ENCODE assay signal across 8 cellular contexts in genomic region chr2:74421248-74421870, GRCh38. TPM values are rescaled to one million over a fixed set of nuclear protein-coding genes. Genes with fewer than 3 reads are reported as not detected.
DNase-seq lines count a peak whose midpoint lies in the region; ATAC-seq and TF ChIP-seq lines count a peak whose summit lies in the region.

Gene C2orf81 (minus strand): TSS chr2:74421619. CDS start chr2:74421560, 59 bp downstream.
Gene WDR54 (plus strand): TSS chr2:74421730. CDS start chr2:74422154, 424 bp downstream.

- H3K27ac ChIP-seq in DOHH2 (ENCODE audit: low read depth, low read length): peak within 1 kb of the TSS; percentile 63
- H3K27ac ChIP-seq in GM23338 (ENCODE audit: low read depth): peak within 1 kb of the TSS; percentile 91

- peaks cover 43% of the 10 kb centered on the region for H3K4me1 ChIP-seq in DOHH2 (ENCODE audit: control insufficient read depth, low read length)
- H3K4me1 ChIP-seq in GM23338 (ENCODE audit: insufficient read depth): peaks cover 7% of the 10 kb centered on the region

- peaks cover 17% of the 10 kb centered on the region for H3K4me1 Mint-ChIP-seq in GM23338
- peaks cover 14% of the 10 kb centered on the region for H3K4me1 Mint-ChIP-seq in nephron
- peaks cover 24% of the 10 kb centered on the region for H3K4me1 Mint-ChIP-seq in stimulated activated naive CD8-positive, alpha-beta T cell treated with anti-CD3 and anti-CD28 coated beads, Interleukin-15, Interleukin-2, amounts not matched to agents 100 ng/mL and 50 ng/mL, for 24 hours (ENCODE audit: low read depth)

- H3K36me3 Mint-ChIP-seq in GM23338 (ENCODE audit: low read depth): peaks cover 15% of the 10 kb centered on the region
- peaks cover 13% of the 10 kb centered on the region for H3K36me3 Mint-ChIP-seq in nephron (ENCODE audit: low read depth)
- peaks cover 11% of the 10 kb centered on the region for H3K36me3 Mint-ChIP-seq in stimulated activated naive CD8-positive, alpha-beta T cell treated with anti-CD3 and anti-CD28 coated beads, Interleukin-15, Interleukin-2, amounts not matched to agents 100 ng/mL and 50 ng/mL, for 24 hours (ENCODE audit: low read depth)

- H3K4me2 ChIP-seq in DOHH2 (ENCODE audit: low read length) (peak within 1 kb of the TSS; percentile 100), GM23338 (peak within 1 kb of the TSS; percentile 87)

- TF ChIP-seq CTCF in DOHH2 (IDR thresholded peaks at IDR 0.05; ENCODE audit: low read depth, low read length, poor library complexity, severe bottlenecking): no peak
- no peak for TF ChIP-seq CTCF in GM23338 (conservative IDR thresholded peaks at IDR 0.05; ENCODE audit: low read depth in 2 of 2)
- no peak for TF ChIP-seq CTCF in fibroblast of mammary gland (conservative IDR thresholded peaks at IDR 0.05; ENCODE audit: control insufficient read depth, insufficient read depth, low read depth, low read length)
- TF ChIP-seq CTCF in nephron (IDR thresholded peaks at IDR 0.05; ENCODE audit: unreplicated experiment in 3 of 3): no peak

- H3K4me3 ChIP-seq in DOHH2 (ENCODE audit: low read length) (peak within 1 kb of the TSS; percentile 98), GM23338 (peak within 1 kb of the TSS; percentile 82), fibroblast of mammary gland (ENCODE audit: control insufficient read depth, low read depth, low read length) (peak within 1 kb of the TSS; percentile 91)

- H3K36me3 ChIP-seq in DOHH2 (ENCODE audit: control insufficient read depth, low read length) (peaks cover 28% of the 10 kb centered on the region), GM23338 (ENCODE audit: insufficient read depth) (no peaks in the 10 kb centered on the region)

- peak; percentile 86 for ATAC-seq in GM23338

- H3K27ac Mint-ChIP-seq in GM23338 (peak within 1 kb of the TSS; percentile 95), nephron (peak within 1 kb of the TSS; percentile 30 to 74 (median 38))
- peak within 1 kb of the TSS; percentile 92 for H3K27ac Mint-ChIP-seq in stimulated activated naive CD8-positive, alpha-beta T cell treated with anti-CD3 and anti-CD28 coated beads, Interleukin-15, Interleukin-2, amounts not matched to agents 100 ng/mL and 50 ng/mL, for 24 hours

- no peaks in the 10 kb centered on the region for H3K9me3 Mint-ChIP-seq in GM23338
- H3K9me3 Mint-ChIP-seq in nephron: no peaks in the 10 kb centered on the region
- no peaks in the 10 kb centered on the region for H3K9me3 Mint-ChIP-seq in stimulated activated naive CD8-positive, alpha-beta T cell treated with anti-CD3 and anti-CD28 coated beads, Interleukin-15, Interleukin-2, amounts not matched to agents 100 ng/mL and 50 ng/mL, for 24 hours

- H3F3A ChIP-seq in DOHH2 (ENCODE audit: control insufficient read depth, insufficient read depth): peaks cover 2% of the 10 kb centered on the region; the same call in 1 of the 2 replicates
- peaks cover 8% of the 10 kb centered on the region; the same call in 1 of the 2 replicates for H3F3A ChIP-seq in GM23338 (replicated peaks; ENCODE audit: low read depth)

- H3K9me3 ChIP-seq in DOHH2 (ENCODE audit: control insufficient read depth, insufficient read depth, low read length): no peaks in the 10 kb centered on the region

- peak within 1 kb of the TSS; percentile 95 for H3K4me3 Mint-ChIP-seq in GM23338
- peak within 1 kb of the TSS; percentile 97 to 98 (median 98) for H3K4me3 Mint-ChIP-seq in nephron
- peak within 1 kb of the TSS; percentile 92 for H3K4me3 Mint-ChIP-seq in stimulated activated naive CD8-positive, alpha-beta T cell treated with anti-CD3 and anti-CD28 coated beads, Interleukin-15, Interleukin-2, amounts not matched to agents 100 ng/mL and 50 ng/mL, for 24 hours

- peaks cover 13% of the 10 kb centered on the region for H3K79me2 ChIP-seq in DOHH2 (ENCODE audit: control insufficient read depth, low read length)
- H3K79me2 ChIP-seq in GM23338 (replicated peaks; ENCODE audit: insufficient read depth): no peaks in the 10 kb centered on the region

- H4K20me1 ChIP-seq in DOHH2 (ENCODE audit: control insufficient read depth, insufficient read depth, low read depth, low read length): no peaks in the 10 kb centered on the region
- no peaks in the 10 kb centered on the region; the same call in 1 of the 2 replicates for H4K20me1 ChIP-seq in GM23338 (replicated peaks; ENCODE audit: insufficient read depth)

- H3K27me3 Mint-ChIP-seq in GM23338 (ENCODE audit: insufficient read depth, low read depth, poor library complexity) (peaks cover 46% of the 10 kb centered on the region), nephron (ENCODE audit: low read depth) (no peaks in the 10 kb centered on the region)
- no peaks in the 10 kb centered on the region for H3K27me3 Mint-ChIP-seq in stimulated activated naive CD8-positive, alpha-beta T cell treated with anti-CD3 and anti-CD28 coated beads, Interleukin-15, Interleukin-2, amounts not matched to agents 100 ng/mL and 50 ng/mL, for 24 hours

- H3K27me3 ChIP-seq in DOHH2 (ENCODE audit: control insufficient read depth, low read length) (no peaks in the 10 kb centered on the region), GM23338 (ENCODE audit: insufficient read depth) (peaks cover 17% of the 10 kb centered on the region)

- peak within 1 kb of the TSS; percentile 98 for H2AFZ ChIP-seq in GM23338

- H3K9me2 ChIP-seq in DOHH2 (replicated peaks; ENCODE audit: control insufficient read depth, low read length): no peaks in the 10 kb centered on the region
- H3K9me2 ChIP-seq in GM23338 (ENCODE audit: insufficient read depth): no peaks in the 10 kb centered on the region

- DNase-seq in GM23338 (ENCODE audit: low spot score): peak; percentile 96
- DNase-seq in Kasumi-1 (lab: John Stamatoyannopoulos, UW): peak; percentile 86 to 87
- peak; percentile 94 for DNase-seq in RKO (ENCODE audit: low spot score)
- DNase-seq in activated T-helper 1 cell treated with anti-CD3 and anti-CD28 coated beads, Interleukin-2, amount 50 U/mL, for 16 hours (ENCODE audit: low read depth in 1 of 2, low spot score in 1 of 2): peak; percentile 89 to 91
- DNase-seq in fibroblast of mammary gland (ENCODE audit: low read depth): peak; percentile 79

TF ChIP-seq in GM23338, 12 proteins besides CTCF, POLR2A, EP300 and RAD21 (continues in another document):
- peak; percentile 26 for TF ChIP-seq CREB1 (CRISPR knock-in tag; IDR thresholded peaks at IDR 0.05; ENCODE audit: low read depth)
- TF ChIP-seq ZNF462 (CRISPR knock-in tag; IDR thresholded peaks at IDR 0.05): no peak
- TF ChIP-seq POLR2AphosphoS5 (IDR thresholded peaks at IDR 0.05; ENCODE audit: low read depth): peak; percentile 80

RNA-seq across cellular contexts. Expression of gene C2orf81, which starts in this region (rescaled TPM):
- 4.6 TPM in 2 replicates for total RNA-seq in GM23338 (2014; rRNA removed; shearing (Covaris generic))
- 3.7 and 3.8 TPM in 2 replicates for polyA plus RNA-seq in GM23338 (2016; fragmentation: Nextera tagmentation; extraction: Ambion mirVana)

RNA-seq across cellular contexts. Expression of gene WDR54, which starts in this region (rescaled TPM):
- 41.3 and 41.6 TPM in 2 replicates for total RNA-seq in GM23338 (2014; rRNA removed; shearing (Covaris generic))
- 35.2 and 42.6 TPM in 2 replicates for polyA plus RNA-seq in GM23338 (2016; fragmentation: Nextera tagmentation; extraction: Ambion mirVana)

Comparison
In these comparisons a context has a peak if more than half of its experiments do, and no peak if none do; other contexts are left out.
1. Peak in every context shown above with its lines: DNase-seq, ATAC-seq, H3K4me3 ChIP-seq and H3K27ac ChIP-seq.
2. H3K27ac Mint-ChIP-seq: peak in every context shown above with its lines; median percentile 95 in GM23338; 92 in stimulated activated naive CD8-positive, alpha-beta T cell treated with anti-CD3 and anti-CD28 coated beads, Interleukin-15, Interleukin-2, amounts not matched to agents 100 ng/mL and 50 ng/mL, for 24 hours; 38 in nephron.